ENCODE assay signal across 26 cellular contexts in the genomic region with DNA sequence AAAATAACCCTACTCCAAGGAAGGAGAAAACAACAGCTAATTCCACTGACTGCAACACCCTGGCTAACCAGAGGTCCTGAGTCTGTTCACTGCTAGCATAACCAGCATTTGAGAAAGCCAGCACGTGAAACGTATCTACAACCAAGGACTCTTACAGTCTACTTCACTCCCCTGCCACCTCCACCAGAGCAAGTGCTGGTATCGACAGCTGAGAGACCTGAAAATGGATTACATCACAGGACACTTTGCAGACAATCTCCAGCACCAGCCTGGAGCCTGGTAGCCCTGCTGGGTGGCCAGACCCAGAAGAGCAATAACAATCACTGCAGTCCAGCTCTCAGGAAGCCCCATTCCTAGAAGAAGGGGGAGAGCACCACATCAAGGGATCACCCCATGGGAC.
DNase-seq lines count a peak whose midpoint lies in the region; ATAC-seq, FAIRE-seq and TF ChIP-seq lines count a peak whose summit lies in the region.
"Had no signal": no experiment of that assay in that cellular context is flagged by ENCODE, and none has a peak within 500 bp of the region (broad histone marks: within the 10 kb centered on the region; RNA-seq: fewer than 3 reads in every experiment).

No MANE protein-coding gene starts in this region.

- peak; percentile 2 for DNase-seq in ELF-1 (ENCODE audit: low read depth, low spot score)
- no peak for DNase-seq in H9
- no peak for DNase-seq in H1 (ENCODE audit: low read depth in 1 of 2, low spot score in 2 of 2)
- no peak for DNase-seq in lower lobe of right lung
- no peak for DNase-seq in MM.1S
- DNase-seq in NCI-H1436 (lab: John Stamatoyannopoulos, UW): no peak
- DNase-seq in COR-L47 (lab: John Stamatoyannopoulos, UW): no peak
- DNase-seq: 8988T; ACHN; AML-193; BE2C; Calu3; CD4-positive, alpha-beta T cell; CD8-positive, alpha-beta memory T cell; DMS53; DMS79 treated with DMSO at 0.1 percent for 48 hours; GM23248; HFFc6 had no signal

- TF ChIP-seq POLR2A in H1 (IDR thresholded peaks at IDR 0.05; ENCODE audit: control extremely low read depth in 1 of 2, low read depth in 2 of 2, low read length in 2 of 2): no peak

- H3K9me3 ChIP-seq in H9 (ENCODE audit: control insufficient read depth, low read depth, low read length) (no peaks in the 10 kb centered on the region), H1 (ENCODE audit: insufficient read depth in 2 of 2, low read depth in 1 of 2, low read length in 1 of 2) (no peaks in the 10 kb centered on the region), lower lobe of right lung (no peaks in the 10 kb centered on the region), MM.1S (replicated peaks; ENCODE audit: insufficient read depth, low read length) (no peaks in the 10 kb centered on the region)
- H3K9me3 ChIP-seq: A549, BE2C, HAP-1 had no signal

- no peak overlapping the region for H4K8ac ChIP-seq in H9 (replicated peaks; ENCODE audit: insufficient read length, low read depth, low read length)
- H4K8ac ChIP-seq in H1 (ENCODE audit: extremely low read depth, insufficient read depth, low read length): no peak overlapping the region

- H3K9me3 Mint-ChIP-seq in H9 (no peaks in the 10 kb centered on the region; a peak in 1 of 5 replicates), nephron (peaks cover 25% of the 10 kb centered on the region)
- H3K9me3 Mint-ChIP-seq: HFFc6 had no signal

- CTCF ChIA-PET in H1 (lab: Charles Lee; ENCODE audit: partially characterized antibody): interaction anchor here (0.5 to 1.5 kb wide), 2 partner anchors 81 to 930 kb away, joined by 4 read pairs; no protein-coding TSS in a partner anchor

- no peak for ATAC-seq in lower lobe of right lung
- ATAC-seq: A549, GM12878 had no signal

- no peak overlapping the region for H3K4ac ChIP-seq in H9 (ENCODE audit: low read depth, low read length)
- H3K4ac ChIP-seq in H1 (replicated peaks; ENCODE audit: insufficient read length, low read depth, low read length): no peak overlapping the region

- no peak overlapping the region for H3K4me3 ChIP-seq in H1 (ENCODE audit: extremely low read depth in 1 of 4, insufficient read depth in 2 of 4, low read depth in 3 of 4, low read length in 4 of 4)
- no peak overlapping the region for H3K4me3 ChIP-seq in lower lobe of right lung
- no peak overlapping the region for H3K4me3 ChIP-seq in MM.1S (ENCODE audit: low read length)
- H3K4me3 ChIP-seq: A549; BLaER1 treated with 17β-estradiol and CSF1 and Interleukin-3, amounts not matched to agents 10 nM and 100 nM; GM12878; GM23248; HAP-1 had no signal

- H3K27me3 Mint-ChIP-seq in H9 (ENCODE audit: low read depth) (peaks cover 20% of the 10 kb centered on the region), nephron (ENCODE audit: low read depth) (no peaks in the 10 kb centered on the region)
- H3K27me3 Mint-ChIP-seq: CD8-positive, alpha-beta memory T cell had no signal

- peaks cover 17 to 18% of the 10 kb centered on the region in 2 experiments for H3K4me1 Mint-ChIP-seq in H9
- peaks cover 19% of the 10 kb centered on the region for H3K4me1 Mint-ChIP-seq in nephron
- H3K4me1 Mint-ChIP-seq: CD8-positive, alpha-beta memory T cell had no signal

- H3K4me2 ChIP-seq in H9 (ENCODE audit: insufficient read depth, insufficient read length, low read length): no peak overlapping the region
- peak overlapping the region in 1 of 2 experiments; percentile 48; a peak in 2 of 4 replicates for H3K4me2 ChIP-seq in H1 (ENCODE audit: insufficient read depth in 1 of 2, low read depth in 2 of 2, low read length in 2 of 2)
- H3K4me2 ChIP-seq in MM.1S (ENCODE audit: low read depth, low read length): no peak overlapping the region
- H3K4me2 ChIP-seq: A549; BLaER1 treated with 17β-estradiol and CSF1 and Interleukin-3, amounts not matched to agents 10 nM and 100 nM had no signal

- no peaks in the 10 kb centered on the region for H3F3A ChIP-seq in MM.1S (ENCODE audit: insufficient read depth, low read length)

- H4K5ac ChIP-seq in H9 (ENCODE audit: insufficient read length, low read depth, low read length) (no peak overlapping the region), H1 (ENCODE audit: insufficient read length, low read depth, low read length) (no peak overlapping the region)

- no peak for FAIRE-seq in H1 (lab: Jason Lieb, UNC)
- FAIRE-seq: A549, G401.6, GM12878, GM19239 had no signal

- H2BK20ac ChIP-seq in H9 (ENCODE audit: low read depth, low read length, poor library complexity, severe bottlenecking): no peak overlapping the region
- H2BK20ac ChIP-seq in H1 (ENCODE audit: low read length): peak overlapping the region; percentile 34; the same call in 1 of the 2 replicates

- H3K9ac ChIP-seq in H9 (ENCODE audit: extremely low read depth, insufficient read length, low read length) (no peak overlapping the region), H1 (replicated peaks in 1 of 4; ENCODE audit: extremely low read depth in 1 of 4, low read depth in 3 of 4, low read length in 3 of 4) (no peak overlapping the region), MM.1S (ENCODE audit: low read length) (no peak overlapping the region)
- H3K9ac ChIP-seq: BLaER1 treated with 17β-estradiol and CSF1 and Interleukin-3, amounts not matched to agents 10 nM and 100 nM; GM23248 had no signal

- H2AFZ ChIP-seq in H9 (ENCODE audit: low read length) (no peak overlapping the region), H1 (ENCODE audit: low read length) (no peak overlapping the region), MM.1S (ENCODE audit: low read length) (no peak overlapping the region)
- H2AFZ ChIP-seq: GM23248 had no signal

- H3T11ph ChIP-seq in H9 (ENCODE audit: low read length): no peak overlapping the region

- TF ChIP-seq EP300 in H1 (IDR thresholded peaks at IDR 0.05; ENCODE audit: borderline replicate concordance in 1 of 2, low read depth in 2 of 2, low read length in 2 of 2): no peak

- H3K27ac Mint-ChIP-seq in H9 (peak overlapping the region in 2 of 3 experiments; percentile 23 to 40; a peak in 2 of 7 replicates), nephron (peak overlapping the region in 2 of 3 experiments; percentile 60 to 68)
- H3K27ac Mint-ChIP-seq: CD14-positive monocyte; CD4-positive, alpha-beta T cell; CD8-positive, alpha-beta memory T cell; HFFc6 had no signal

- H4K91ac ChIP-seq in H9 (ENCODE audit: insufficient read length, low read depth, low read length): no peak overlapping the region
- H4K91ac ChIP-seq in H1 (replicated peaks; ENCODE audit: insufficient read length, low read length): no peak overlapping the region

- TF ChIP-seq RAD21 in H1 (IDR thresholded peaks at IDR 0.05 in 1 of 2, conservative IDR thresholded peaks at IDR 0.05 in 1 of 2; ENCODE audit: low read depth in 2 of 2, low read length in 2 of 2): no peak

- H4K20me1 ChIP-seq in H9 (ENCODE audit: control insufficient read depth, insufficient read depth, insufficient read length): no peaks in the 10 kb centered on the region
- no peaks in the 10 kb centered on the region for H4K20me1 ChIP-seq in H1 (replicated peaks in 1 of 2; ENCODE audit: control insufficient read depth in 1 of 2, insufficient read depth in 2 of 2, low read length in 2 of 2)
- H4K20me1 ChIP-seq in MM.1S (ENCODE audit: insufficient read depth, low read length): no peaks in the 10 kb centered on the region
- H4K20me1 ChIP-seq: BLaER1 treated with 17β-estradiol and CSF1 and Interleukin-3, amounts not matched to agents 10 nM and 100 nM had no signal

- H3K4me3 Mint-ChIP-seq in H9 (no peak overlapping the region), nephron (no peak overlapping the region)
- H3K4me3 Mint-ChIP-seq: CD14-positive monocyte; CD4-positive, alpha-beta T cell; CD8-positive, alpha-beta memory T cell; HFFc6 had no signal

- 0 out of 7 replicates have a peak, but pooled peaks cover 0 to 5% (median 0%) of the 10 kb centered on the region in 3 experiments for H3K36me3 Mint-ChIP-seq in H9 (ENCODE audit: insufficient read depth in 1 of 3, low read depth in 3 of 3)
- H3K36me3 Mint-ChIP-seq in nephron (ENCODE audit: low read depth): no peaks in the 10 kb centered on the region
- H3K36me3 Mint-ChIP-seq: CD8-positive, alpha-beta memory T cell had no signal

- H3K23me2 ChIP-seq in H9 (ENCODE audit: insufficient read length, low read depth, low read length, poor library complexity, severe bottlenecking) (no peaks in the 10 kb centered on the region), H1 (ENCODE audit: low read depth, low read length) (no peaks in the 10 kb centered on the region)

- H3K4me1 ChIP-seq in H9 (ENCODE audit: insufficient read depth, low read length): peaks cover 7% of the 10 kb centered on the region; the same call in 1 of the 2 replicates
- peaks cover 0 to 9% (median 3%) of the 10 kb centered on the region in 4 experiments; a peak in 6 of 7 replicates for H3K4me1 ChIP-seq in H1 (replicated peaks in 1 of 4; ENCODE audit: control insufficient read depth in 3 of 4, insufficient read depth in 4 of 4, low read length in 3 of 4)
- H3K4me1 ChIP-seq in lower lobe of right lung: no peaks in the 10 kb centered on the region
- H3K4me1 ChIP-seq in MM.1S (ENCODE audit: low read length): no peaks in the 10 kb centered on the region
- H3K4me1 ChIP-seq: A549; BE2C; BLaER1 treated with 17β-estradiol and CSF1 and Interleukin-3, amounts not matched to agents 10 nM and 100 nM; HAP-1 had no signal

- POLR2A ChIA-PET in H1 (lab: Charles Lee; ENCODE audit: partially characterized antibody): no interaction called here

- H2BK5ac ChIP-seq in H9 (ENCODE audit: insufficient read length, low read length) (no peak overlapping the region), H1 (ENCODE audit: low read depth, low read length) (no peak overlapping the region; the same call in 1 of the 2 replicates)

- H3K36me3 ChIP-seq in H1 (ENCODE audit: control insufficient read depth in 2 of 4, insufficient read depth in 4 of 4, low read length in 3 of 4) (no peaks in the 10 kb centered on the region), lower lobe of right lung (no peaks in the 10 kb centered on the region), MM.1S (replicated peaks; ENCODE audit: insufficient read depth, low read length) (0 out of 2 replicates have a peak, but pooled peaks cover 2% of the 10 kb centered on the region)
- H3K36me3 ChIP-seq: BE2C; BLaER1 treated with 17β-estradiol and CSF1 and Interleukin-3, amounts not matched to agents 10 nM and 100 nM; HAP-1 had no signal

- H2AK5ac ChIP-seq in H9 (ENCODE audit: insufficient read length, low read length): no peak overlapping the region
- H2AK5ac ChIP-seq in H1 (ENCODE audit: low read depth, low read length): no peak overlapping the region

- WGBS in H9 (ENCODE audit: extremely low coverage, insufficient read length, low lambda C conversion rate): no CpG with 5 or more reads among the region's 3 CpGs
- 92% methylated on average over 3 of the region's 3 CpGs; no CpG with 5 or more reads in 1 of the 2 experiments for WGBS in H1 (ENCODE audit: extremely low coverage in 1 of 2, insufficient coverage in 1 of 2, insufficient read length in 1 of 2, insufficient replicate concordance in 2 of 2, low coverage in 1 of 2, low lambda C conversion rate in 2 of 2, missing lambda C conversion rate in 1 of 2), 2 experiments

- no peak for TF ChIP-seq CTCF in H9 (conservative IDR thresholded peaks at IDR 0.05)
- TF ChIP-seq CTCF in H1 (IDR thresholded peaks at IDR 0.05; ENCODE audit: control extremely low read depth in 1 of 3, insufficient read depth in 1 of 3, low read depth in 1 of 3, low read length in 3 of 3): no peak
- TF ChIP-seq CTCF in nephron (IDR thresholded peaks at IDR 0.05; ENCODE audit: unreplicated experiment in 3 of 3): no peak
- TF ChIP-seq CTCF in lower lobe of right lung (IDR thresholded peaks at IDR 0.05): no peak
- no peak for TF ChIP-seq CTCF in MM.1S (IDR thresholded peaks at IDR 0.05; ENCODE audit: low read length)

- H3K79me2 ChIP-seq in H9 (ENCODE audit: insufficient read depth, low read length): no peaks in the 10 kb centered on the region
- H3K79me2 ChIP-seq in H1 (ENCODE audit: control insufficient read depth in 1 of 2, insufficient read depth in 2 of 2, low read length in 2 of 2): no peaks in the 10 kb centered on the region
- H3K79me2 ChIP-seq in MM.1S (ENCODE audit: low read length): peaks cover 12% of the 10 kb centered on the region

- no peak overlapping the region for H2BK12ac ChIP-seq in H9 (ENCODE audit: insufficient read length, low read depth, low read length)
- H2BK12ac ChIP-seq in H1 (ENCODE audit: low read depth, low read length): peak overlapping the region; percentile 50; the same call in 1 of the 2 replicates

- H3K56ac ChIP-seq in H9 (ENCODE audit: insufficient read length, low read depth, low read length): no peak overlapping the region
- H3K56ac ChIP-seq in H1 (replicated peaks; ENCODE audit: insufficient read length, low read depth, low read length): no peak overlapping the region

- H3K27ac ChIP-seq in H9 (ENCODE audit: insufficient read length, low read depth, low read length): no peak overlapping the region
- no peak overlapping the region for H3K27ac ChIP-seq in H1 (ENCODE audit: low read depth, low read length)
- H3K27ac ChIP-seq in lower lobe of right lung: no peak overlapping the region
- no peak overlapping the region for H3K27ac ChIP-seq in MM.1S (ENCODE audit: low read length)
- H3K27ac ChIP-seq: A549; BLaER1 treated with 17β-estradiol and CSF1 and Interleukin-3, amounts not matched to agents 10 nM and 100 nM; GM23248 had no signal

- H2BK15ac ChIP-seq in H9 (ENCODE audit: low read depth, low read length): no peak overlapping the region
- H2BK15ac ChIP-seq in H1 (ENCODE audit: low read length): no peak overlapping the region

- intact Hi-C loops in lower lobe of right lung (cut with DNase I): no loop called here

- H3K27me3 ChIP-seq in H9 (ENCODE audit: insufficient read depth, low read length): no peaks in the 10 kb centered on the region
- H3K27me3 ChIP-seq in H1 (replicated peaks in 1 of 4; ENCODE audit: control insufficient read depth in 3 of 4, extremely low read depth in 1 of 4, insufficient read depth in 3 of 4, low read length in 3 of 4): no peaks in the 10 kb centered on the region
- no peaks in the 10 kb centered on the region for H3K27me3 ChIP-seq in lower lobe of right lung (ENCODE audit: low read depth)
- H3K27me3 ChIP-seq in MM.1S (replicated peaks; ENCODE audit: insufficient read depth, low read length): no peaks in the 10 kb centered on the region
- H3K27me3 ChIP-seq: BE2C; BLaER1 treated with 17β-estradiol and CSF1 and Interleukin-3, amounts not matched to agents 10 nM and 100 nM had no signal

- H2BK120ac ChIP-seq in H9 (ENCODE audit: low read depth, low read length, poor library complexity, severe bottlenecking) (no peak overlapping the region), H1 (replicated peaks; ENCODE audit: low read depth, low read length) (no peak overlapping the region)

- H3K23ac ChIP-seq in H9 (ENCODE audit: insufficient read length, low read depth, low read length): no peak overlapping the region
- H3K23ac ChIP-seq in H1 (ENCODE audit: insufficient read length): no peak overlapping the region

- no peaks in the 10 kb centered on the region for H3K9me2 ChIP-seq in MM.1S (replicated peaks; ENCODE audit: insufficient read depth, low read length)

- H3K79me1 ChIP-seq in H9 (ENCODE audit: insufficient read depth, low read depth, low read length, poor library complexity, severe bottlenecking) (no peaks in the 10 kb centered on the region), H1 (ENCODE audit: low read depth, low read length) (no peaks in the 10 kb centered on the region)

- H3K18ac ChIP-seq in H9 (ENCODE audit: insufficient read length, low read depth, low read length): no peak overlapping the region
- H3K18ac ChIP-seq in H1 (ENCODE audit: extremely low read depth, low read length): no peak overlapping the region; the same call in 1 of the 2 replicates

- H3K14ac ChIP-seq in H9 (ENCODE audit: insufficient read depth, low read length): no peak overlapping the region
- no peak overlapping the region for H3K14ac ChIP-seq in H1 (ENCODE audit: insufficient read length)
